In the genomic region with DNA sequence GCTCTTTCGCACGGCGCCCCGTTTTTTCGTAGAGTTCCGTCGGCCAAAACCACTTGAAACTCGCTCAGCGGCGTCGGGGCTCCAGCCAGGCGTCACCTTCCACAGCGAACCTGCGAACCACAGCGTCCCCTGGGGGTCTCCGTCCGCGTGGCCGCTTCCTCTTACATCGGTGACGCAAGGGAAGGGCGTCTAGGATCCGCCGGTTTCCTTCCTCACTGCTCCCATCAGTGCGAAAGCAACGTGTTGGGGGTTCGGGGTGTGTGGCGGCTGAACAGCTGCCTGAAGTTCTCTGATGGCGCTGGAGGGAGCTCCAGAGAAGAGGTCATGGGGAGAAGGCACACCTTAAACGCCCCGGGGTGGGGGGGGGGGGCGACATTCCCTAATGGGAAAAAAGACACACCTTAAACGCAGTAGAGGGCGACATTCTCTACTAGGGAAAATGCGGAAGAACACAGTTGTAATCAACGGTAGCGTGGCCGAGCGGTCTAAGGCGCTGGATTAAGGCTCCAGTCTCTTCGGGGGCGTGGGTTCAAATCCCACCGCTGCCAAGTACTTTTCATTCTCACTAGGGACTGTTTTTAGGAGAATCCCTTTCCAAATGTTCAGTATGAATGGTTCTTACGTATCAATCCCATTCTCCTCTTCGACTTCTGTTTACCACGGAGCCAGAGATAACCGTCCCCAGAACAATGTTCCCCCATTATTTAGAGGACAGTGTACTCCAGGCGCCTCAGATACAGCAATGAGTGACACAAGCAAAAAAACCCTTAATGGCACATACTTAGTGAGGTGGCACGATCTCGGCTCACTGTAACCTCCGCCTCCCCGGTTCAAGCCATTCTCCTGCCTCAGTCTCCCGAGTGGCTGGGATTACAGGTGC, we compare ENCODE assay signal across 8 cellular contexts. TPM values are rescaled to one million over a fixed set of nuclear protein-coding genes. Genes with fewer than 3 reads are reported as not detected.
DNase-seq lines count a peak whose midpoint lies in the region; ATAC-seq and TF ChIP-seq lines count a peak whose summit lies in the region.

No MANE protein-coding gene starts in this region.

- H3K36me3 ChIP-seq in adipocyte (ENCODE audit: control insufficient read depth, insufficient read depth, low read length, severe bottlenecking), result no peaks in the 10 kb centered on the region
- no peaks in the 10 kb centered on the region for H3K36me3 ChIP-seq in SJCRH30

- H3K9ac ChIP-seq in adipocyte (ENCODE audit: low read length), result peak overlapping the region; percentile 51

- H3K36me3 Mint-ChIP-seq in T-helper 1 cell treated with Interleukin-12 subunit alpha and Interleukin-12 subunit beta and Interleukin-4 antibody, amounts not matched to agents 30 μg/mL and 1 μg/mL, for 36 hours (ENCODE audit: low read depth), result no peaks in the 10 kb centered on the region

- no peak overlapping the region for H3K27ac Mint-ChIP-seq in T-helper 1 cell treated with Interleukin-12 subunit alpha and Interleukin-12 subunit beta and Interleukin-4 antibody, amounts not matched to agents 30 μg/mL and 1 μg/mL, for 36 hours

- H3K9me3 ChIP-seq in adipocyte (ENCODE audit: control insufficient read depth, low read length) (no peaks in the 10 kb centered on the region), SJCRH30 (replicated peaks) (no peaks in the 10 kb centered on the region)

- DNase-seq in adipocyte (ENCODE audit: low read depth), result peak; percentile 65
- peak; percentile 35 to 58 for DNase-seq in stimulated activated CD4-positive, alpha-beta T cell treated with anti-CD3 and anti-CD28 coated beads, Interleukin-15, amount 100 ng/mL, for 1 hour (ENCODE audit: low read depth in 1 of 2, low spot score in 1 of 2)
- no peak for DNase-seq in globus pallidus (ENCODE audit: low spot score)
- DNase-seq in SJCRH30, result no peak

- peak overlapping the region; percentile 82 for H3K4me3 ChIP-seq in adipocyte (ENCODE audit: low read length)
- peak overlapping the region; percentile 61 for H3K4me3 ChIP-seq in iPS-11a (ENCODE audit: low read depth, low read length)
- H3K4me3 ChIP-seq in SJCRH30, result no peak overlapping the region

- H3K4me3 Mint-ChIP-seq in T-helper 1 cell treated with Interleukin-12 subunit alpha and Interleukin-12 subunit beta and Interleukin-4 antibody, amounts not matched to agents 30 μg/mL and 1 μg/mL, for 36 hours, result peak overlapping the region; percentile 82

- peaks cover 52% of the 10 kb centered on the region for H3K27me3 Mint-ChIP-seq in T-helper 1 cell treated with Interleukin-12 subunit alpha and Interleukin-12 subunit beta and Interleukin-4 antibody, amounts not matched to agents 30 μg/mL and 1 μg/mL, for 36 hours (ENCODE audit: low read depth)

- no peaks in the 10 kb centered on the region for H3K9me3 Mint-ChIP-seq in T-helper 1 cell treated with Interleukin-12 subunit alpha and Interleukin-12 subunit beta and Interleukin-4 antibody, amounts not matched to agents 30 μg/mL and 1 μg/mL, for 36 hours

- H3K27me3 ChIP-seq in adipocyte (replicated peaks; ENCODE audit: control insufficient read depth, insufficient read depth, low read length), result no peaks in the 10 kb centered on the region
- H3K27me3 ChIP-seq in SJCRH30, result no peaks in the 10 kb centered on the region

- H3K4me1 ChIP-seq in adipocyte (ENCODE audit: control insufficient read depth, insufficient read depth, low read length) (peaks cover 5% of the 10 kb centered on the region), SJCRH30 (no peaks in the 10 kb centered on the region)

- H3K4me1 Mint-ChIP-seq in T-helper 1 cell treated with Interleukin-12 subunit alpha and Interleukin-12 subunit beta and Interleukin-4 antibody, amounts not matched to agents 30 μg/mL and 1 μg/mL, for 36 hours (ENCODE audit: low read depth), result peaks cover 22% of the 10 kb centered on the region

- no peak overlapping the region for H3K27ac ChIP-seq in SJCRH30

- peak; percentile 57 for TF ChIP-seq CTCF in GM12874 (IDR thresholded peaks at IDR 0.05; ENCODE audit: insufficient read depth, low read depth, low read length)

- no peak for ATAC-seq in GM19035 (IDR thresholded peaks at IDR 0.05; ENCODE audit: unreplicated experiment)

RNA-seq across cellular contexts. Expression of a gene that starts 16.3 kb away (rescaled TPM):
- total RNA-seq in SJCRH30 (2014; rRNA removed; shearing (Covaris generic)), result not detected in 2 replicates

RNA-seq across cellular contexts. Expression of a gene that starts 56.2 kb away (rescaled TPM):
- not detected in 2 replicates for total RNA-seq in SJCRH30 (2014; rRNA removed; shearing (Covaris generic))

Comparison
In these comparisons a context has a peak if more than half of its experiments do, and no peak if none do; other contexts are left out.
1. DNase-seq: peak in adipocyte (single experiment) and stimulated activated CD4-positive, alpha-beta T cell treated with anti-CD3 and anti-CD28 coated beads, Interleukin-15, amount 100 ng/mL, for 1 hour (2 of 2); none in globus pallidus (single experiment) and SJCRH30 (0 of 2).